8 cellular contexts compared by ENCODE assay signal in genomic region chr6:89145461-89145961, GRCh38. TPM values are rescaled to one million over a fixed set of nuclear protein-coding genes. Genes with fewer than 3 reads are reported as not detected.
DNase-seq lines count a peak whose midpoint lies in the region; TF ChIP-seq lines count a peak whose summit lies in the region.

No MANE protein-coding gene starts in this region.

- H3K23me2 ChIP-seq in H9 (ENCODE audit: insufficient read length, low read depth, low read length, poor library complexity, severe bottlenecking) = peaks cover 8% of the 10 kb centered on the region

- no peak overlapping the region for H2BK12ac ChIP-seq in H9 (ENCODE audit: insufficient read length, low read depth, low read length)

- H4K20me1 ChIP-seq in H9 (ENCODE audit: control insufficient read depth, insufficient read depth, insufficient read length) = no peaks in the 10 kb centered on the region

- H2BK120ac ChIP-seq in H9 (ENCODE audit: low read depth, low read length, poor library complexity, severe bottlenecking) = no peak overlapping the region

- H3K79me2 ChIP-seq in H9 (ENCODE audit: insufficient read depth, low read length) = no peaks in the 10 kb centered on the region

- H3K4me2 ChIP-seq in H9 (ENCODE audit: insufficient read depth, insufficient read length, low read length) = peak overlapping the region; percentile 49

- H3K23ac ChIP-seq in H9 (ENCODE audit: insufficient read length, low read depth, low read length) = no peak overlapping the region

- DNase-seq in stimulated activated CD4-positive, alpha-beta T cell treated with anti-CD3 and anti-CD28 coated beads, Interleukin-15, amount 100 ng/mL, for 24 hours = peak; percentile 49
- DNase-seq in stimulated activated CD4-positive, alpha-beta T cell treated with anti-CD3 and anti-CD28 coated beads, Interleukin-4, amount 100 ng/mL, for 1 hour = no peak
- no peak for DNase-seq in H9
- peak; percentile 50 for DNase-seq in M059J (ENCODE audit: low read depth)
- DNase-seq in fibroblast of pulmonary artery (ENCODE audit: low read depth) = peak; percentile 22
- no peak for DNase-seq in 8988T

- no peak overlapping the region for H3K18ac ChIP-seq in H9 (ENCODE audit: insufficient read length, low read depth, low read length)

- H3K27me3 Mint-ChIP-seq in H9 (ENCODE audit: low read depth) = peaks cover 52% of the 10 kb centered on the region

- peak overlapping the region; percentile 51 to 72 for H3K4me3 Mint-ChIP-seq in H9

- no peak overlapping the region for H3K56ac ChIP-seq in H9 (ENCODE audit: insufficient read length, low read depth, low read length)

- H3K4me1 Mint-ChIP-seq in H9 = peaks cover 9% of the 10 kb centered on the region in 2 experiments

- no peak overlapping the region for H4K5ac ChIP-seq in H9 (ENCODE audit: insufficient read length, low read depth, low read length)

- H3K36me3 Mint-ChIP-seq in H9 (ENCODE audit: insufficient read depth in 1 of 3, low read depth in 3 of 3) = no peaks in the 10 kb centered on the region; a peak in 1 of 7 replicates

- H3T11ph ChIP-seq in H9 (ENCODE audit: low read length) = no peak overlapping the region

- H3K27me3 ChIP-seq in H9 (ENCODE audit: insufficient read depth, low read length) (peaks cover 10% of the 10 kb centered on the region; the same call in 1 of the 2 replicates), neutrophil (no peaks in the 10 kb centered on the region)

- no peak overlapping the region for H2BK20ac ChIP-seq in H9 (ENCODE audit: low read depth, low read length, poor library complexity, severe bottlenecking)

- no peak overlapping the region for H3K4ac ChIP-seq in H9 (ENCODE audit: low read depth, low read length)

- H3K9me3 ChIP-seq in H9 (ENCODE audit: control insufficient read depth, low read depth, low read length) = no peaks in the 10 kb centered on the region
- H3K9me3 ChIP-seq in neutrophil = no peaks in the 10 kb centered on the region

- H3K27ac Mint-ChIP-seq in H9 = no peak overlapping the region

- H3K9ac ChIP-seq in H9 (ENCODE audit: extremely low read depth, insufficient read length, low read length) = no peak overlapping the region

- no peak overlapping the region for H2AK5ac ChIP-seq in H9 (ENCODE audit: insufficient read length, low read length)

- H4K91ac ChIP-seq in H9 (ENCODE audit: insufficient read length, low read depth, low read length) = no peak overlapping the region

- H4K8ac ChIP-seq in H9 (replicated peaks; ENCODE audit: insufficient read length, low read depth, low read length) = no peak overlapping the region

- H3K79me1 ChIP-seq in H9 (ENCODE audit: insufficient read depth, low read depth, low read length, poor library complexity, severe bottlenecking) = no peaks in the 10 kb centered on the region

- no peak for TF ChIP-seq CTCF in H9 (conservative IDR thresholded peaks at IDR 0.05)
- TF ChIP-seq CTCF in WI38 (IDR thresholded peaks at IDR 0.05; ENCODE audit: low read depth, low read length) = no peak
- no peak for TF ChIP-seq CTCF in fibroblast of pulmonary artery (IDR thresholded peaks at IDR 0.05; ENCODE audit: low read length, missing control alignments)
- TF ChIP-seq CTCF in neutrophil (IDR thresholded peaks at IDR 0.05) = no peak

- H3K4me3 ChIP-seq in WI38 (ENCODE audit: low read depth, low read length) (peak overlapping the region; percentile 74), fibroblast of pulmonary artery (replicated peaks; ENCODE audit: low read depth, low read length) (peak overlapping the region; percentile 58), neutrophil (ENCODE audit: low read depth in 1 of 2, low read length in 1 of 2) (peak overlapping the region; percentile 80 to 92)

- H3K4me1 ChIP-seq in H9 (ENCODE audit: insufficient read depth, low read length) (no peaks in the 10 kb centered on the region), neutrophil (ENCODE audit: control insufficient read depth in 1 of 2, insufficient read depth in 1 of 2, low read depth in 1 of 2, low read length in 1 of 2) (peaks cover 14 to 18% of the 10 kb centered on the region in 2 experiments)

- WGBS in H9 (ENCODE audit: extremely low coverage, insufficient read length, low lambda C conversion rate) = no CpG with 5 or more reads among the region's 16 CpGs

- H2BK15ac ChIP-seq in H9 (ENCODE audit: low read depth, low read length) = no peak overlapping the region

- H3K27ac ChIP-seq in H9 (ENCODE audit: insufficient read length, low read depth, low read length) (no peak overlapping the region), neutrophil (peak overlapping the region; percentile 63)

- no peak overlapping the region for H2AFZ ChIP-seq in H9 (ENCODE audit: low read length)

- no peak overlapping the region for H2BK5ac ChIP-seq in H9 (ENCODE audit: insufficient read length, low read length)

- peaks cover 0 to 3% of the 10 kb centered on the region in 2 experiments; a peak in 1 of 5 replicates for H3K9me3 Mint-ChIP-seq in H9

- H3K36me3 ChIP-seq in neutrophil = no peaks in the 10 kb centered on the region

- no peak overlapping the region for H3K14ac ChIP-seq in H9 (ENCODE audit: insufficient read depth, low read length)

RNA-seq across cellular contexts. Expression of gene PM20D2, which starts 0.3 kb away (rescaled TPM):
- 8.3 and 8.4 TPM in 2 replicates for total RNA-seq in H9 (2021)
- total RNA-seq in M059J (2014; rRNA removed; shearing (Covaris generic)) = 6.1 and 12.4 TPM in 2 replicates

RNA-seq across cellular contexts. Expression of gene SRSF12, which starts 27.6 kb away (rescaled TPM):
- total RNA-seq in H9 (2021) = 7.5 and 7.6 TPM in 2 replicates
- not detected in 2 replicates for total RNA-seq in M059J (2014; rRNA removed; shearing (Covaris generic))

Comparison
In these comparisons a context has a peak if more than half of its experiments do, and no peak if none do; other contexts are left out.
1. DNase-seq: peak in stimulated activated CD4-positive, alpha-beta T cell treated with anti-CD3 and anti-CD28 coated beads, Interleukin-15, amount 100 ng/mL, for 24 hours (single experiment), M059J (single experiment) and fibroblast of pulmonary artery (single experiment); none in stimulated activated CD4-positive, alpha-beta T cell treated with anti-CD3 and anti-CD28 coated beads, Interleukin-4, amount 100 ng/mL, for 1 hour (single experiment), H9 (single experiment) and 8988T (single experiment).
2. Peak in every context shown above with its lines, with median percentiles within 50 percentile points of each other: H3K4me3 ChIP-seq.